In the genomic region with DNA sequence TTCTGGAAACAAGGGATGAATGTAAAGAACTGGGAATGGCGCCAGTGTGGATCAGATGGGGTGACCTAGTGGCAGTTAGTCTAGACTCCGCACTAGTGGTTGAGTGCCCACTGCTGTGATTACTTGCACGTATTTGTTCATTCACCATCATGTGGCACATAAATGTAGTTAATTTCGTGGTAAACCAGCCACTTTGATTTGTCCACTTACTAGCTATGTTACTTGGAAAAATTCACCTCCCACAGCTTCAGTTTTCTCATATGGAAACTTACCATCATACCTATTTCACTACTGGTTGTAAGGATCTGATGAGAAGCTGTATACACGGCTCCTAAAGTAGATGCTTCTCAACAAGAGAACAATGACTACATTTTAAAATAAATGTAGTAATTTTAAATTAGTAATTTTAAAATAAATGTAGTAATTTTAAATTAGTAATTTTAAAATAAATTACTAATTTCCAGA, we compare ENCODE assay signal across 8 cellular contexts. TPM values are rescaled to one million over a fixed set of nuclear protein-coding genes. Genes with fewer than 3 reads are reported as not detected.
DNase-seq lines count a peak whose midpoint lies in the region; ATAC-seq, FAIRE-seq and TF ChIP-seq lines count a peak whose summit lies in the region.

No MANE protein-coding gene starts in this region.

- in situ Hi-C loops in IMR-90 (cut with MboI; ENCODE audit: low sequenced_read_pairs), result no loop called here

- peak overlapping the region; percentile 58 for H2BK5ac ChIP-seq in IMR-90 (ENCODE audit: low read depth, low read length, poor library complexity, severe bottlenecking)

- FAIRE-seq in endometrium (lab: Jason Lieb, UNC), result peak; percentile 70

- dilution Hi-C loops in IMR-90 (cut with HindIII; ENCODE audit: low sequenced_read_pairs, unreplicated experiment), result no loop called here

- no peaks in the 10 kb centered on the region for H3K9me3 ChIP-seq in IMR-90 (ENCODE audit: control insufficient read depth, insufficient read depth, low read length)
- no peaks in the 10 kb centered on the region for H3K9me3 ChIP-seq in prostate gland

- ATAC-seq in GM18867 (IDR thresholded peaks at IDR 0.05; ENCODE audit: unreplicated experiment), result peak; percentile 27
- no peak for ATAC-seq in IMR-90 (ENCODE audit: low read depth)
- ATAC-seq in esophagus mucosa, result no peak
- ATAC-seq in HG02798 (IDR thresholded peaks at IDR 0.05; ENCODE audit: poor library complexity, unreplicated experiment), result no peak

- H3K4me3 ChIP-seq in IMR-90 (ENCODE audit: insufficient read depth, low read depth, low read length) (peak overlapping the region; percentile 100), prostate gland (peak overlapping the region; percentile 59 to 64)

- no peak overlapping the region for H2BK20ac ChIP-seq in IMR-90 (ENCODE audit: low read depth, low read length)

- H3K23ac ChIP-seq in IMR-90 (ENCODE audit: low read depth, low read length), result no peak overlapping the region

- no peaks in the 10 kb centered on the region; the same call in 1 of the 2 replicates for H3K4me1 ChIP-seq in IMR-90 (ENCODE audit: control insufficient read depth, insufficient read depth, low read length)
- no peaks in the 10 kb centered on the region for H3K4me1 ChIP-seq in prostate gland (replicated peaks)

- H4K20me1 ChIP-seq in IMR-90 (ENCODE audit: insufficient read depth, low read length), result no peaks in the 10 kb centered on the region

- CTCF ChIA-PET in IMR-90 (lab: Yijun Ruan, JAX), result no interaction called here

- H3K36me3 ChIP-seq in IMR-90 (ENCODE audit: control insufficient read depth, insufficient read depth, low read length) (no peaks in the 10 kb centered on the region), prostate gland (no peaks in the 10 kb centered on the region)

- H3K9me1 ChIP-seq in IMR-90 (ENCODE audit: insufficient read depth, low read length), result no peaks in the 10 kb centered on the region

- H4K5ac ChIP-seq in IMR-90 (ENCODE audit: low read depth, low read length), result peak overlapping the region; percentile 86

- DNase-seq in IMR-90, result no peak
- no peak for DNase-seq in prostate gland (ENCODE audit: low spot score)
- no peak for DNase-seq in NCI-H2171 treated with DMSO at 0.1 percent for 48 hours (lab: John Stamatoyannopoulos, UW)
- DNase-seq in COR-L47 (lab: John Stamatoyannopoulos, UW), result no peak

- POLR2A ChIA-PET in IMR-90 (lab: Charles Lee; ENCODE audit: unreplicated experiment), result no interaction called here

- H2AK5ac ChIP-seq in IMR-90 (ENCODE audit: low read depth, low read length), result no peak overlapping the region

- peak overlapping the region; percentile 43 for H3K9ac ChIP-seq in IMR-90 (ENCODE audit: low read depth, low read length)

- TF ChIP-seq CTCF in IMR-90 (conservative IDR thresholded peaks at IDR 0.05; ENCODE audit: low read depth, low read length) (0 out of 2 replicates have a peak, but pooled peaks have one; percentile 1), prostate gland (IDR thresholded peaks at IDR 0.05) (peak in 1 of 4 experiments; percentile 2)

- peak overlapping the region; percentile 27; the same call in 1 of the 2 replicates for H3K56ac ChIP-seq in IMR-90 (ENCODE audit: extremely low read depth, insufficient read depth, low read length)

- H3K79me1 ChIP-seq in IMR-90 (ENCODE audit: low read depth in 1 of 2, low read length in 2 of 2), result peaks cover 3 to 10% of the 10 kb centered on the region in 2 experiments; a peak in 2 of 4 replicates

- H2AK9ac ChIP-seq in IMR-90 (replicated peaks; ENCODE audit: low read depth, low read length, poor library complexity), result no peak overlapping the region

- H3K18ac ChIP-seq in IMR-90 (ENCODE audit: low read depth, low read length), result peak overlapping the region; percentile 89

- peak overlapping the region; percentile 12; the same call in 1 of the 2 replicates for H3K4ac ChIP-seq in IMR-90 (ENCODE audit: low read depth, low read length)

- peak overlapping the region; percentile 4 for H2BK120ac ChIP-seq in IMR-90 (ENCODE audit: low read depth, low read length)

- H2BK15ac ChIP-seq in IMR-90 (ENCODE audit: low read depth, low read length), result peak overlapping the region; percentile 45; the same call in 1 of the 3 replicates

- H3K27me3 ChIP-seq in IMR-90 (ENCODE audit: control insufficient read depth, insufficient read depth, low read length), result no peaks in the 10 kb centered on the region
- no peaks in the 10 kb centered on the region for H3K27me3 ChIP-seq in prostate gland (replicated peaks; ENCODE audit: insufficient read depth)

- peak overlapping the region; percentile 73 to 95 for H4K8ac ChIP-seq in IMR-90 (ENCODE audit: low read depth in 2 of 2, low read length in 2 of 2)

- H3K14ac ChIP-seq in IMR-90 (replicated peaks; ENCODE audit: low read depth, low read length), result peak overlapping the region; percentile 14; the same call in 1 of the 2 replicates

- peak overlapping the region; percentile 78; the same call in 1 of the 2 replicates for H3K27ac ChIP-seq in IMR-90 (ENCODE audit: insufficient read depth, low read length)
- peak overlapping the region; percentile 79 to 88 for H3K27ac ChIP-seq in prostate gland

- H4K91ac ChIP-seq in IMR-90 (ENCODE audit: insufficient read depth, low read depth, low read length), result peak overlapping the region; percentile 87

- H3K4me2 ChIP-seq in IMR-90 (ENCODE audit: low read depth, low read length), result peak overlapping the region; percentile 74

- no TSS peak for BruUV-seq in IMR-90 (replicated peaks; lab: Mats Ljungman, UMichigan)

- 0% methylated on average over 1 of the region's 5 CpGs; no CpG with 5 or more reads in 1 of the 2 experiments for whole genome bisulfite sequencing in IMR-90 (ENCODE audit: extremely low coverage in 2 of 2, insufficient read length in 1 of 2), 2 experiments
- 4% methylated on average over 5 of the region's 5 CpGs for WGBS in prostate gland

- no peak for TF ChIP-seq RAD21 in IMR-90 (IDR thresholded peaks at IDR 0.05; ENCODE audit: low read length)

- peak overlapping the region; percentile 91 for H2AFZ ChIP-seq in IMR-90 (replicated peaks; ENCODE audit: low read length, poor library complexity)

- intact Hi-C loops in IMR-90 (cut with micrococcal nuclease), result no loop called here
- intact Hi-C loops in prostate gland (cut with DNase I), result loop anchor here (5.0 kb wide), 1 partner anchor 160 kb away; a partner anchor contains a TSS

- TF ChIP-seq POLR2A in IMR-90 (IDR thresholded peaks at IDR 0.05; ENCODE audit: low read depth, low read length), result 0 out of 2 replicates have a peak, but pooled peaks have one; percentile 4
- TF ChIP-seq POLR2A in prostate gland (IDR thresholded peaks at IDR 0.05), result no peak

TF ChIP-seq in IMR-90, 13 proteins besides CTCF, POLR2A, EP300 and RAD21:
- TF ChIP-seq, protein P1, sequence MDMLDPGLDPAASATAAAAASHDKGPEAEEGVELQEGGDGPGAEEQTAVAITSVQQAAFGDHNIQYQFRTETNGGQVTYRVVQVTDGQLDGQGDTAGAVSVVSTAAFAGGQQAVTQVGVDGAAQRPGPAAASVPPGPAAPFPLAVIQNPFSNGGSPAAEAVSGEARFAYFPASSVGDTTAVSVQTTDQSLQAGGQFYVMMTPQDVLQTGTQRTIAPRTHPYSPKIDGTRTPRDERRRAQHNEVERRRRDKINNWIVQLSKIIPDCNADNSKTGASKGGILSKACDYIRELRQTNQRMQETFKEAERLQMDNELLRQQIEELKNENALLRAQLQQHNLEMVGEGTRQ (IDR thresholded peaks at IDR 0.05; ENCODE audit: low read depth, low read length), result no peak
- no peak for TF ChIP-seq MXI1 (IDR thresholded peaks at IDR 0.05; ENCODE audit: borderline replicate concordance, low read depth, low read length)
- TF ChIP-seq MAFK (IDR thresholded peaks at IDR 0.05; ENCODE audit: low read depth, low read length), result no peak
- no peak for TF ChIP-seq NFE2L2 (IDR thresholded peaks at IDR 0.05; ENCODE audit: low read depth, low read length)
- no peak for TF ChIP-seq BHLHE40 (IDR thresholded peaks at IDR 0.05; ENCODE audit: low read depth, low read length)
- TF ChIP-seq RCOR1 (IDR thresholded peaks at IDR 0.05; ENCODE audit: insufficient replicate concordance, low read length), result no peak
- no peak for TF ChIP-seq MAZ (IDR thresholded peaks at IDR 0.05; ENCODE audit: borderline replicate concordance, low read depth, low read length)
- TF ChIP-seq FOS (IDR thresholded peaks at IDR 0.05; ENCODE audit: low read depth, low read length), result no peak
- TF ChIP-seq SMC3 (IDR thresholded peaks at IDR 0.05; ENCODE audit: low read depth, low read length), result no peak
- no peak for TF ChIP-seq CHD1 (IDR thresholded peaks at IDR 0.05; ENCODE audit: low read depth, low read length)
- no peak for TF ChIP-seq RFX5 (IDR thresholded peaks at IDR 0.05; ENCODE audit: low read depth, low read length)

RNA-seq across cellular contexts. Expression of a gene that starts 0.4 kb away (rescaled TPM):
- total RNA-seq in IMR-90 (2012; rRNA removed) (18.8 and 38.3 TPM in 2 replicates), prostate gland (10 to 100 TPM; 15.2 to 25.7 TPM), esophagus mucosa (46.0 TPM)
- polyA plus RNA-seq in IMR-90 (2012; rRNA removed), result 8.9 and 15.7 TPM in 2 replicates
- polyA plus RNA-seq in IMR-90 (2012; cell fraction: cytosol; rRNA removed), result 4.0 and 4.2 TPM in 2 replicates
- 1.2 and 5.3 TPM in 2 replicates for polyA plus RNA-seq in IMR-90 (2012; cell fraction: nucleus; rRNA removed; ENCODE audit: low replicate concordance)
